In genomic region chr1:209840611-209841010, GRCh38 we compare ENCODE assay signal across 18 cellular contexts. TPM values are rescaled to one million over a fixed set of nuclear protein-coding genes. Genes with fewer than 3 reads are reported as not detected.
DNase-seq lines count a peak whose midpoint lies in the region; ATAC-seq and TF ChIP-seq lines count a peak whose summit lies in the region.
"Had no signal": no experiment of that assay in that cellular context is flagged by ENCODE, and none has a peak within 500 bp of the region (broad histone marks: within the 10 kb centered on the region; RNA-seq: fewer than 3 reads in every experiment).

No MANE protein-coding gene starts in this region.

- H3K4me3 Mint-ChIP-seq in activated naive CD4-positive, alpha-beta T cell treated with anti-CD3 and anti-CD28 coated beads for 36 hours, result no peak overlapping the region
- H3K4me3 Mint-ChIP-seq: activated B cell treated with CpG ODN at 0.5 μM for 24 hours, endodermal cell, type B pancreatic cell had no signal

- TF ChIP-seq CTCF in tibial artery (IDR thresholded peaks at IDR 0.05) (no peak), lower leg skin (IDR thresholded peaks at IDR 0.05) (no peak), heart right ventricle (IDR thresholded peaks at IDR 0.05) (no peak)

- no peaks in the 10 kb centered on the region for H3K9me3 ChIP-seq in tibial artery
- H3K9me3 ChIP-seq in heart right ventricle, result no peaks in the 10 kb centered on the region
- H3K9me3 ChIP-seq: MG63 had no signal

- no peak for ATAC-seq in heart right ventricle

- no peaks in the 10 kb centered on the region for H3K9me3 Mint-ChIP-seq in activated naive CD4-positive, alpha-beta T cell treated with anti-CD3 and anti-CD28 coated beads for 36 hours
- H3K9me3 Mint-ChIP-seq: activated B cell treated with CpG ODN at 0.5 μM for 24 hours, endodermal cell, type B pancreatic cell had no signal

- peaks cover 43% of the 10 kb centered on the region for H3K36me3 Mint-ChIP-seq in activated naive CD4-positive, alpha-beta T cell treated with anti-CD3 and anti-CD28 coated beads for 36 hours (ENCODE audit: low read depth)

- H3K4me3 ChIP-seq in tibial artery (no peak overlapping the region), lower leg skin (ENCODE audit: low read depth, poor library complexity, severe bottlenecking) (no peak overlapping the region), heart right ventricle (no peak overlapping the region)
- H3K4me3 ChIP-seq: lung, MG63, SK-N-MC had no signal

- CTCF ChIA-PET in activated naive CD4-positive, alpha-beta T cell treated with anti-CD3 and anti-CD28 coated beads for 36 hours (lab: Charles Lee), result interaction anchor here (0.8 to 0.9 kb wide), 2 partner anchors 13 to 16 kb away, joined by 4 read pairs; partner anchors contain the start of gene UTP25

- H3K4me1 Mint-ChIP-seq in activated naive CD4-positive, alpha-beta T cell treated with anti-CD3 and anti-CD28 coated beads for 36 hours (ENCODE audit: low read depth), result peaks cover 29% of the 10 kb centered on the region
- H3K4me1 Mint-ChIP-seq: activated B cell treated with CpG ODN at 0.5 μM for 24 hours, endodermal cell had no signal

- H3K27ac ChIP-seq in tibial artery, result peak overlapping the region; percentile 58 to 64
- peak overlapping the region in 1 of 10 donors; percentile 54 for H3K27ac ChIP-seq in heart right ventricle
- H3K27ac ChIP-seq: SK-N-MC had no signal

- H3K27ac Mint-ChIP-seq in activated naive CD4-positive, alpha-beta T cell treated with anti-CD3 and anti-CD28 coated beads for 36 hours, result peak overlapping the region; percentile 20
- H3K27ac Mint-ChIP-seq: activated B cell treated with CpG ODN at 0.5 μM for 24 hours, endodermal cell had no signal

- DNase-seq in activated naive CD4-positive, alpha-beta T cell treated with anti-CD3 and anti-CD28 coated beads for 36 hours, result no peak
- DNase-seq in activated naive CD4-positive, alpha-beta T cell treated with anti-CD3 and anti-CD28 coated beads, Interleukin-2, amount 50 U/mL, for 16 hours, result no peak
- DNase-seq in amniotic epithelial cell (ENCODE audit: low read depth) (peak; percentile 31), lung microvascular endothelial cell (ENCODE audit: low read depth in 2 of 2) (peak; percentile 6 to 28), tibial artery (no peak), lower leg skin (ENCODE audit: low spot score in 2 of 2) (no peak), heart right ventricle (no peak), SIG-M5 treated with dmso at 0.1 percent for 504 hours (lab: John Stamatoyannopoulos, UW; ENCODE audit: unreplicated experiment) (no peak)
- DNase-seq: activated B cell treated with CpG ODN at 0.5 μM for 24 hours; activated T-cell treated with anti-CD3 and anti-CD28 coated beads, Interleukin-2, amount 50 U/mL, for 1 hour; DMS153; endodermal cell; hippocampal formation; NCI-H2171 treated with DMSO at 0.1 percent for 48 hours had no signal

- no peaks in the 10 kb centered on the region for H3K27me3 Mint-ChIP-seq in activated naive CD4-positive, alpha-beta T cell treated with anti-CD3 and anti-CD28 coated beads for 36 hours (ENCODE audit: low read depth)
- H3K27me3 Mint-ChIP-seq: activated B cell treated with CpG ODN at 0.5 μM for 24 hours, type B pancreatic cell had no signal

- H3K36me3 ChIP-seq in tibial artery, result peaks cover 62 to 94% (median 80%) of the 10 kb centered on the region in 3 donors
- H3K36me3 ChIP-seq in heart right ventricle, result peaks cover 0 to 100% (median 60%) of the 10 kb centered on the region in 9 donors

- no peak for TF ChIP-seq POLR2A in lower leg skin (IDR thresholded peaks at IDR 0.05)

- intact Hi-C loops in activated naive CD4-positive, alpha-beta T cell treated with anti-CD3 and anti-CD28 coated beads for 36 hours (cut with micrococcal nuclease), result no loop called here
- intact Hi-C loops in tibial artery (cut with DNase I; ENCODE audit: low total_unique reads) (no loop called here), lower leg skin (cut with DNase I; ENCODE audit: low total_unique reads) (no loop called here), heart right ventricle (cut with DNase I) (no loop called here)

- 85 to 92% methylated on average over 5 of the region's 5 CpGs for WGBS in lower leg skin, 2 donors
- WGBS in heart right ventricle, 2 donors, result 89 to 92% methylated on average over 5 of the region's 5 CpGs

- H3K27me3 ChIP-seq in tibial artery (no peaks in the 10 kb centered on the region), heart right ventricle (no peaks in the 10 kb centered on the region)
- H3K27me3 ChIP-seq: MG63 had no signal

- peaks cover 0 to 30% (median 1%) of the 10 kb centered on the region in 4 donors for H3K4me1 ChIP-seq in tibial artery
- H3K4me1 ChIP-seq in heart right ventricle, result peaks cover 0 to 19% (median 0%) of the 10 kb centered on the region in 9 donors

RNA-seq across cellular contexts. Expression of gene UTP25, which starts 12.8 kb away (rescaled TPM):
- total RNA-seq in activated naive CD4-positive, alpha-beta T cell treated with anti-CD3 and anti-CD28 coated beads for 36 hours, result 1 to 10 TPM; 4.1 to 4.6 TPM
- total RNA-seq in lung microvascular endothelial cell (3.3 and 5.4 TPM in 2 replicates), lower leg skin (10 to 100 TPM in 3 of 4 donors, 1 to 10 TPM in 1; 9.9 to 12.9 (median 11.1) TPM), heart right ventricle (1 to 10 TPM; 2.3 to 4.2 (median 3.4) TPM)
- 1 to 10 TPM in 1 of 2 donors, under 1 TPM in 1; 0.73 to 1.5 TPM for polyA plus RNA-seq in heart right ventricle

RNA-seq across cellular contexts. Expression of gene IRF6, which starts 34.7 kb away (rescaled TPM):
- under 1 TPM; 0.48 to 0.64 TPM for total RNA-seq in activated naive CD4-positive, alpha-beta T cell treated with anti-CD3 and anti-CD28 coated beads for 36 hours
- total RNA-seq in lung microvascular endothelial cell, result under 0.01 and 1.5 TPM in 2 replicates
- total RNA-seq in lower leg skin, result 100 to 1,000 TPM; 166 to 198 (median 176) TPM
- 10 to 100 TPM; 25.1 to 69.4 (median 43.8) TPM for total RNA-seq in heart right ventricle
- 10 to 100 TPM in 1 of 2 donors, 1 to 10 TPM in 1; 1.2 to 11.3 TPM for polyA plus RNA-seq in heart right ventricle

RNA-seq across cellular contexts. Expression of gene C1orf74, which starts 56.3 kb away (rescaled TPM):
- total RNA-seq in activated naive CD4-positive, alpha-beta T cell treated with anti-CD3 and anti-CD28 coated beads for 36 hours, result 1 to 10 TPM; 3.5 to 4.6 TPM
- total RNA-seq in lung microvascular endothelial cell, result 1.4 and 1.5 TPM in 2 replicates
- total RNA-seq in lower leg skin, result 1 to 10 TPM; 2.3 to 3.7 (median 2.8) TPM
- total RNA-seq in heart right ventricle, result 1 to 10 TPM; 1.2 to 2.8 (median 1.9) TPM
- 1 to 10 TPM; 1.0 to 1.2 TPM for polyA plus RNA-seq in heart right ventricle

Comparison
In these comparisons a context has a peak if more than half of its experiments do, and no peak if none do; other contexts are left out.
1. DNase-seq: peak in amniotic epithelial cell (single experiment) and lung microvascular endothelial cell (2 of 2); none in activated naive CD4-positive, alpha-beta T cell treated with anti-CD3 and anti-CD28 coated beads for 36 hours (single experiment), activated naive CD4-positive, alpha-beta T cell treated with anti-CD3 and anti-CD28 coated beads, Interleukin-2, amount 50 U/mL, for 16 hours (single experiment), tibial artery (0 of 2), lower leg skin (0 of 2), heart right ventricle (0 of 2) and SIG-M5 treated with dmso at 0.1 percent for 504 hours (single experiment).
2. RNA of gene IRF6, which starts 34.7 kb away (total RNA-seq): 166 to 198 TPM in lower leg skin and 25.1 to 69.4 TPM in heart right ventricle; 0.48 to 0.64 TPM in activated naive CD4-positive, alpha-beta T cell treated with anti-CD3 and anti-CD28 coated beads for 36 hours and under 0.01 to 1.5 TPM in lung microvascular endothelial cell; every median in the first group is over 10 times any median in the second.